Comparison of ENCODE assay signal across 8 cellular contexts in the genomic region with DNA sequence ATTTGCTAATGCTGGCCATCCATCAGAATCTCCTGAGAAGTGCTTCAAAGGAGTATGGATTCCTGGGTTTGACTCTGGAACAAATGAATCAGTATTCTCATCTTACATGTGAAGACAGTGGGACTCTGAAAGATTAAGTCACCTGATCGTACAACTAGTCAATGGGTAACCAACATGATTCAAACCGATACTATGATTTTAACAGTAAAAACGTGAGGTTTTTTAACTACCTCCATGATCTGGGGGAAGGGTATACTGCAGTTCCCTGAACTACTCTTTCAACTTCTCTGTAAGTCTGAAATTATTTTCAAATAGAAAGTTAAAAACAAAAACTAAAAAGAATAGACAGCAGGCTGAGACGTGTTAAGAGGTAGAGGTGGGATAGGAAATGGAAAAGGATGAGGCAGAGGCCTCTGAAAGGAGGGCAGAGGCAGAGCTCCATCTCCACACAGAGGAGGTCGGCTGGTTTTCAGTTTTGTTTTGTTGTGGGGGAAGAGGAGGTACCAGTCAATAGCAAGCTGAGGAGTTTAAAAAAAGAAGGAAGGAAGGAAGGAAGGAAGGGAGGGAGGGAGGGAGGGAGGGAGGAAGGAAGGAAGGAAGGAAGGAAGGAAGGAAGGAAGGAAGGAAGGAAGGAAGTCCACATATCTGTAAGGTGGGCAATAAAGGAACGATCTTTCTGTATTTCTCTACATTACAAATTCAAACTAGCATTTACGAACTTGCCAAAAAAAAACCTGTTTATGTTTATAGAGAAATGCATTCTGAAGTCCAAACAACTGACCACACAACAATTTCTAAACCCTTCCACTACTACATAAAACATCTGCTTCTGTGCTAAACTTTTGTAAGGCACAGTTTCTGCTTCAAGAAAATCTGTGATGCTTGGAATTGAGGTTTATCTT.
DNase-seq lines count a peak whose midpoint lies in the region; ATAC-seq lines count a peak whose summit lies in the region.

No MANE protein-coding gene starts in this region.

- ATAC-seq in HG03064 (IDR thresholded peaks at IDR 0.05; ENCODE audit: low read depth, unreplicated experiment) (peak; percentile 78), left lobe of liver (no peak)
- ATAC-seq in stimulated activated naive CD8-positive, alpha-beta T cell treated with anti-CD3 and anti-CD28 coated beads, Interleukin-15, Interleukin-2, amounts not matched to agents 100 U/mL and 50 U/mL, for 24 hours: peak; percentile 88

- DNase-seq in activated T-cell treated with anti-CD3 and anti-CD28 coated beads for 48 hours (ENCODE audit: low read depth) (peak; percentile 9), activated T-cell treated with anti-CD3 and anti-CD28 coated beads for 4 hours (no peak), NCI-H2196 treated with DMSO at 0.1 percent for 48 hours (lab: John Stamatoyannopoulos, UW; ENCODE audit: unreplicated experiment) (no peak), DMS79 (lab: John Stamatoyannopoulos, UW) (no peak), left lobe of liver (ENCODE audit: low spot score) (no peak)
- peak; percentile 16 for DNase-seq in activated T-helper 9 cell treated with anti-CD3 and anti-CD28 coated beads, Interleukin-2, amount 50 U/mL, for 16 hours (ENCODE audit: low read depth)
- peak; percentile 36 for DNase-seq in stimulated activated naive CD8-positive, alpha-beta T cell treated with anti-CD3 and anti-CD28 coated beads, Interleukin-15, Interleukin-2, amounts not matched to agents 100 U/mL and 50 U/mL, for 24 hours

Comparison
In these comparisons a context has a peak if more than half of its experiments do, and no peak if none do; other contexts are left out.
1. DNase-seq: peak in activated T-cell treated with anti-CD3 and anti-CD28 coated beads for 48 hours (single experiment), activated T-helper 9 cell treated with anti-CD3 and anti-CD28 coated beads, Interleukin-2, amount 50 U/mL, for 16 hours (single experiment) and stimulated activated naive CD8-positive, alpha-beta T cell treated with anti-CD3 and anti-CD28 coated beads, Interleukin-15, Interleukin-2, amounts not matched to agents 100 U/mL and 50 U/mL, for 24 hours (single experiment); none in activated T-cell treated with anti-CD3 and anti-CD28 coated beads for 4 hours (single experiment), NCI-H2196 treated with DMSO at 0.1 percent for 48 hours (single experiment), DMS79 (single experiment) and left lobe of liver (single experiment).